In the genomic region with DNA sequence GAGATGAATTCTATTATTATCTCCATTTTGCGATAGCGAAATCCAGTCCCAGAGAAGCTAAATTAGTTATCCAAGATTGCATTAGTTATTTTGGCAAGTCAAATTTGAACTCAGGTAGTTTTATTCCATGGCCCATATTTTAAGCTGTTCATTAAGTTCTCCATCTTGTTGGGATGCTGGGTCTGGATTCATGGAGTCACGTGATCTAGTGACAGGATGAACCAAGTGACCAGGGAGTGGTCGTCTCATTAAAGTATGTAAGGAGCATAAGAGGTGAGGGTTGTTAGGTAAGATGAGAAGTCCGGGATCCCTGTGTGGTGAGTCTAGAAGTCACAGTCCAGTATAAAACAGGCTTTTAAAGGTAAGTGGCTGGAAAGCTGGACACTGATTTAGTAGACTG, we compare ENCODE assay signal across 29 cellular contexts.
"Had no signal": no experiment of that assay in that cellular context is flagged by ENCODE, and none has a peak within 500 bp of the region (broad histone marks: within the 10 kb centered on the region; RNA-seq: fewer than 3 reads in every experiment).

No MANE protein-coding gene starts in this region.

- H3K4me1 Mint-ChIP-seq: stimulated activated effector memory CD8-positive, alpha-beta T cell treated with anti-CD3 and anti-CD28 coated beads, Interleukin-12 subunit alpha, Interleukin-12 subunit beta, amount 100 ng/mL, for 72 hours; stimulated activated memory B cell treated with anti-CD40 and anti-IgM and Interleukin-4, amounts not matched to agents 10 μg/mL and 1 μg/mL and 100 μg/mL, for 72 hours; stimulated activated naive B cell treated with anti-CD40 and anti-IgM and Interleukin-4, amounts not matched to agents 10 μg/mL and 1 μg/mL and 100 μg/mL, for 72 hours; stimulated activated naive CD8-positive, alpha-beta T cell treated with anti-CD3 and anti-CD28 coated beads, Interleukin-15, amount 100 ng/mL, for 72 hours had no signal

- H3K4me3 Mint-ChIP-seq: stimulated activated effector memory CD8-positive, alpha-beta T cell treated with anti-CD3 and anti-CD28 coated beads, Interleukin-12 subunit alpha, Interleukin-12 subunit beta, amount 100 ng/mL, for 72 hours; stimulated activated memory B cell treated with anti-CD40 and anti-IgM and Interleukin-4, amounts not matched to agents 10 μg/mL and 1 μg/mL and 100 μg/mL, for 72 hours; stimulated activated naive B cell treated with anti-CD40 and anti-IgM and Interleukin-4, amounts not matched to agents 10 μg/mL and 1 μg/mL and 100 μg/mL, for 72 hours; stimulated activated naive CD8-positive, alpha-beta T cell treated with anti-CD3 and anti-CD28 coated beads, Interleukin-15, amount 100 ng/mL, for 72 hours; stimulated activated naive CD8-positive, alpha-beta T cell treated with anti-CD3 and anti-CD28 coated beads, Interleukin-15, Interleukin-2, amounts not matched to agents 100 ng/mL and 50 ng/mL, for 24 hours; type B pancreatic cell had no signal

- ATAC-seq: stimulated activated effector memory CD8-positive, alpha-beta T cell treated with anti-CD3 and anti-CD28 coated beads, Interleukin-12 subunit alpha, Interleukin-12 subunit beta, amount 100 ng/mL, for 72 hours; stimulated activated memory B cell treated with anti-CD40 and anti-IgM and Interleukin-4, amounts not matched to agents 10 μg/mL and 1 μg/mL and 100 μg/mL, for 72 hours; stimulated activated naive B cell treated with anti-CD40 and anti-IgM and Interleukin-4, amounts not matched to agents 10 μg/mL and 1 μg/mL and 100 μg/mL, for 72 hours; stimulated activated naive CD8-positive, alpha-beta T cell treated with anti-CD3 and anti-CD28 coated beads, Interleukin-15, amount 100 ng/mL, for 72 hours; stimulated activated naive CD8-positive, alpha-beta T cell treated with anti-CD3 and anti-CD28 coated beads, Interleukin-15, Interleukin-2, amounts not matched to agents 100 U/mL and 50 U/mL, for 24 hours; upper lobe of right lung had no signal

- H3K4me1 ChIP-seq: stomach, suprapubic skin, testis, thyroid gland, tibial artery, tibial nerve, transverse colon, upper lobe of left lung, upper lobe of right lung, uterus, vagina had no signal

- H3K36me3 ChIP-seq: stomach, suprapubic skin, thoracic aorta, thyroid gland, tibial artery, tibial nerve, transverse colon, upper lobe of left lung, upper lobe of right lung, uterus, vagina had no signal

- H3K36me3 Mint-ChIP-seq: stimulated activated effector memory CD8-positive, alpha-beta T cell treated with anti-CD3 and anti-CD28 coated beads, Interleukin-12 subunit alpha, Interleukin-12 subunit beta, amount 100 ng/mL, for 72 hours; stimulated activated memory B cell treated with anti-CD40 and anti-IgM and Interleukin-4, amounts not matched to agents 10 μg/mL and 1 μg/mL and 100 μg/mL, for 72 hours had no signal

- FAIRE-seq: urothelium cell line had no signal

- H3K4me3 ChIP-seq: stomach, suprapubic skin, testis, thoracic aorta, thyroid gland, tibial artery, tibial nerve, transverse colon, upper lobe of left lung, upper lobe of right lung, uterus, vagina had no signal

- H3K27me3 ChIP-seq: stomach, suprapubic skin, testis, thyroid gland, tibial artery, tibial nerve, transverse colon, upper lobe of left lung, upper lobe of right lung, uterus, vagina had no signal

- H3K27ac ChIP-seq: stomach, suprapubic skin, testis, thoracic aorta, thyroid gland, tibial artery, tibial nerve, transverse colon, upper lobe of left lung, upper lobe of right lung, uterus, vagina had no signal

- DNase-seq: stimulated activated CD4-positive, alpha-beta T cell treated with anti-CD3 and anti-CD28 coated beads, Interleukin-2, amount 100 ng/mL, for 48 hours; stimulated activated CD4-positive, alpha-beta T cell treated with anti-CD3 and anti-CD28 coated beads, Interleukin-4, amount 100 ng/mL, for 1 hour; stimulated activated CD4-positive, alpha-beta T cell treated with anti-CD3 and anti-CD28 coated beads, Interleukin-4, amount 100 ng/mL, for 24 hours; stimulated activated CD4-positive, alpha-beta T cell treated with anti-CD3 and anti-CD28 coated beads, Interleukin-4, amount 100 ng/mL, for 4 hours; stimulated activated CD8-positive, alpha-beta memory T cell treated with anti-CD3 and anti-CD28 coated beads, Interleukin-4, amount 100 ng/mL, for 48 hours; stimulated activated naive B cell treated with anti-CD40 and anti-IgM and Interleukin-4, amounts not matched to agents 10 μg/mL and 1 μg/mL and 100 μg/mL, for 72 hours; stimulated activated naive CD4-positive, alpha-beta T cell; stimulated activated naive CD4-positive, alpha-beta T cell treated with Interleukin-2 at 50 U/mL for 16 hours; stimulated activated naive CD8-positive, alpha-beta T cell treated with anti-CD3 and anti-CD28 coated beads, Interleukin-15, amount 100 ng/mL, for 72 hours; stimulated activated naive CD8-positive, alpha-beta T cell treated with anti-CD3 and anti-CD28 coated beads, Interleukin-15, Interleukin-2, amounts not matched to agents 100 U/mL and 50 U/mL, for 24 hours; stomach; substantia nigra; testis; thyroid gland; tibial artery; transverse colon; trophoblast cell; upper lobe of left lung; upper lobe of right lung; uterus had no signal

- H3K9me3 ChIP-seq: testis, thoracic aorta, thyroid gland, tibial artery, transverse colon, upper lobe of left lung, upper lobe of right lung, uterus, vagina had no signal

- H3K27ac Mint-ChIP-seq: stimulated activated effector memory CD8-positive, alpha-beta T cell treated with anti-CD3 and anti-CD28 coated beads, Interleukin-12 subunit alpha, Interleukin-12 subunit beta, amount 100 ng/mL, for 72 hours; stimulated activated memory B cell treated with anti-CD40 and anti-IgM and Interleukin-4, amounts not matched to agents 10 μg/mL and 1 μg/mL and 100 μg/mL, for 72 hours; stimulated activated naive B cell treated with anti-CD40 and anti-IgM and Interleukin-4, amounts not matched to agents 10 μg/mL and 1 μg/mL and 100 μg/mL, for 72 hours; stimulated activated naive CD8-positive, alpha-beta T cell treated with anti-CD3 and anti-CD28 coated beads, Interleukin-15, amount 100 ng/mL, for 72 hours; stimulated activated naive CD8-positive, alpha-beta T cell treated with anti-CD3 and anti-CD28 coated beads, Interleukin-15, Interleukin-2, amounts not matched to agents 100 ng/mL and 50 ng/mL, for 24 hours; type B pancreatic cell had no signal

- H3K27me3 Mint-ChIP-seq: stimulated activated memory B cell treated with anti-CD40 and anti-IgM and Interleukin-4, amounts not matched to agents 10 μg/mL and 1 μg/mL and 100 μg/mL, for 72 hours; stimulated activated naive B cell treated with anti-CD40 and anti-IgM and Interleukin-4, amounts not matched to agents 10 μg/mL and 1 μg/mL and 100 μg/mL, for 72 hours; stimulated activated naive CD8-positive, alpha-beta T cell treated with anti-CD3 and anti-CD28 coated beads, Interleukin-15, amount 100 ng/mL, for 72 hours; stimulated activated naive CD8-positive, alpha-beta T cell treated with anti-CD3 and anti-CD28 coated beads, Interleukin-15, Interleukin-2, amounts not matched to agents 100 ng/mL and 50 ng/mL, for 24 hours; type B pancreatic cell had no signal
